11 cellular contexts compared by ENCODE assay signal in the genomic region with DNA sequence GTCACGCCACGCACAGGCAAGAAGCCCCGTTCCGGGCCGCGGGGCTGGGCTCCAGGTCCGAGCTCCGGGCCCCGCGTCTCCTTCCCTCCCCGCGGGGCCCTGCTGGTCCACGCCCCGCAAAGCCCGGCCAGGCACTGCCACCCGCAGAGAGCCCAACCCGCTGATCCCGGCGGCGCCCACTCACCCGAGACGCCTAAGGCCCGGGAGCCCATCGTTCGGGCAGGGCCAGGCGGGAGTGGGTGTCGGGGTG. TPM values are rescaled to one million over a fixed set of nuclear protein-coding genes. Genes with fewer than 3 reads are reported as not detected.
DNase-seq lines count a peak whose midpoint lies in the region; ATAC-seq and TF ChIP-seq lines count a peak whose summit lies in the region.
"Had no signal": no experiment of that assay in that cellular context is flagged by ENCODE, and none has a peak within 500 bp of the region (broad histone marks: within the 10 kb centered on the region; RNA-seq: fewer than 3 reads in every experiment).

No MANE protein-coding gene starts in this region.

- peaks cover 14% of the 10 kb centered on the region for H3K4me1 Mint-ChIP-seq in activated CD4-positive, alpha-beta T cell treated with anti-CD3 and anti-CD28 coated beads for 36 hours
- peaks cover 7% of the 10 kb centered on the region for H3K4me1 Mint-ChIP-seq in chondrocyte (ENCODE audit: low read depth)
- H3K4me1 Mint-ChIP-seq in mesothelial cell of epicardium, result no peaks in the 10 kb centered on the region

- H3K9me3 ChIP-seq in testis, result no peaks in the 10 kb centered on the region

- WGBS in testis, 2 donors, result no CpG with 5 or more reads among the region's 27 CpGs

- H3K4me3 Mint-ChIP-seq in activated CD4-positive, alpha-beta T cell treated with anti-CD3 and anti-CD28 coated beads for 36 hours, result peak overlapping the region; percentile 36
- H3K4me3 Mint-ChIP-seq in chondrocyte (ENCODE audit: unreplicated experiment), result peak overlapping the region; percentile 72
- peak overlapping the region; percentile 47 for H3K4me3 Mint-ChIP-seq in mesothelial cell of epicardium

- CTCF ChIA-PET in activated CD4-positive, alpha-beta T cell treated with anti-CD3 and anti-CD28 coated beads for 36 hours (lab: Charles Lee), result interaction anchor here (0.6 kb wide), 1 partner anchor 75 kb away, joined by 3 read pairs; no protein-coding TSS in a partner anchor

- peak; percentile 12 for DNase-seq in activated CD4-positive, alpha-beta T cell treated with anti-CD3 and anti-CD28 coated beads for 36 hours
- DNase-seq in activated CD4-positive, alpha-beta T cell treated with anti-CD3 and anti-CD28 coated beads for 4 hours, result no peak
- DNase-seq in chondrocyte (ENCODE audit: low spot score) (no peak), mesothelial cell of epicardium (ENCODE audit: low spot score in 2 of 2, unreplicated experiment in 2 of 2) (no peak), testis (no peak), erythroblast (lab: John Stamatoyannopoulos, UW) (no peak), dermis blood vessel endothelial cell (no peak)
- DNase-seq: activated CD4-positive, alpha-beta T cell treated with anti-CD3 and anti-CD28 coated beads for 48 hours; MM.1S; stimulated activated CD4-positive, alpha-beta T cell treated with anti-CD3 and anti-CD28 coated beads, Interleukin-12 subunit alpha, Interleukin-12 subunit beta, amount 100 ng/mL, for 4 hours had no signal

- H3K36me3 ChIP-seq in testis (ENCODE audit: low read depth, missing control alignments), result no peaks in the 10 kb centered on the region

- TF ChIP-seq POLR2A in testis (IDR thresholded peaks at IDR 0.05) (no peak), erythroblast (IDR thresholded peaks at IDR 0.05; ENCODE audit: low read length) (no peak)

- no peaks in the 10 kb centered on the region for H3K9me3 Mint-ChIP-seq in activated CD4-positive, alpha-beta T cell treated with anti-CD3 and anti-CD28 coated beads for 36 hours (ENCODE audit: low read depth)
- H3K9me3 Mint-ChIP-seq in chondrocyte (ENCODE audit: low read depth), result peaks cover 8% of the 10 kb centered on the region
- peaks cover 12% of the 10 kb centered on the region for H3K9me3 Mint-ChIP-seq in mesothelial cell of epicardium

- peak overlapping the region; percentile 4 to 44 for H3K4me3 ChIP-seq in testis

- H3K27me3 Mint-ChIP-seq in activated CD4-positive, alpha-beta T cell treated with anti-CD3 and anti-CD28 coated beads for 36 hours, result no peaks in the 10 kb centered on the region
- no peaks in the 10 kb centered on the region for H3K27me3 Mint-ChIP-seq in chondrocyte (ENCODE audit: low read depth)
- H3K27me3 Mint-ChIP-seq in mesothelial cell of epicardium (ENCODE audit: low read depth), result peaks cover 75% of the 10 kb centered on the region

- H3K4me1 ChIP-seq in testis, result peaks cover 4% of the 10 kb centered on the region

- POLR2A ChIA-PET in activated CD4-positive, alpha-beta T cell treated with anti-CD3 and anti-CD28 coated beads for 36 hours (lab: Charles Lee), result no interaction called here

- H3K36me3 Mint-ChIP-seq in activated CD4-positive, alpha-beta T cell treated with anti-CD3 and anti-CD28 coated beads for 36 hours (ENCODE audit: low read depth), result no peaks in the 10 kb centered on the region
- H3K36me3 Mint-ChIP-seq in chondrocyte (ENCODE audit: low read depth) (no peaks in the 10 kb centered on the region), mesothelial cell of epicardium (no peaks in the 10 kb centered on the region)

- H3K27me3 ChIP-seq in testis, result no peaks in the 10 kb centered on the region

- H3K27ac ChIP-seq in testis, result no peak overlapping the region

- no peak overlapping the region for H3K27ac Mint-ChIP-seq in activated CD4-positive, alpha-beta T cell treated with anti-CD3 and anti-CD28 coated beads for 36 hours
- H3K27ac Mint-ChIP-seq in chondrocyte (ENCODE audit: unreplicated experiment) (no peak overlapping the region), mesothelial cell of epicardium (no peak overlapping the region)

- ATAC-seq in activated CD4-positive, alpha-beta T cell treated with anti-CD3 and anti-CD28 coated beads for 36 hours, result peak; percentile 48
- no peak for ATAC-seq in HG02678 (IDR thresholded peaks at IDR 0.05; ENCODE audit: unreplicated experiment)

- TF ChIP-seq CTCF in chondrocyte (IDR thresholded peaks at IDR 0.05) (no peak), mesothelial cell of epicardium (IDR thresholded peaks at IDR 0.05; ENCODE audit: unreplicated experiment) (no peak), testis (IDR thresholded peaks at IDR 0.05) (no peak)

- intact Hi-C loops in activated CD4-positive, alpha-beta T cell treated with anti-CD3 and anti-CD28 coated beads for 36 hours (cut with DNase I, micrococcal nuclease), result no loop called here
- intact Hi-C loops in testis (cut with DNase I; ENCODE audit: low total_unique reads), result no loop called here

RNA-seq across cellular contexts. Expression of a gene that starts 0.9 kb away (rescaled TPM):
- 1 to 10 TPM; 2.4 to 4.3 TPM for total RNA-seq in activated CD4-positive, alpha-beta T cell treated with anti-CD3 and anti-CD28 coated beads for 36 hours
- total RNA-seq in chondrocyte (24.8 to 27.2 TPM (median 25.4 TPM) in 3 replicates), mesothelial cell of epicardium (6.8 to 8.8 TPM (median 7.6 TPM) in 3 replicates), testis (10 to 100 TPM; 13.5 to 17.2 TPM), dermis blood vessel endothelial cell (0.23 and 0.68 TPM in 2 replicates)
- polyA plus RNA-seq in testis (ENCODE audit: insufficient read depth, low read depth, low replicate concordance), result 11.2 TPM

RNA-seq across cellular contexts. Expression of a gene that starts 35.0 kb away (rescaled TPM):
- 100 to 1,000 TPM; 124 to 146 TPM for total RNA-seq in activated CD4-positive, alpha-beta T cell treated with anti-CD3 and anti-CD28 coated beads for 36 hours
- total RNA-seq in chondrocyte (245 to 356 TPM (median 257 TPM) in 3 replicates), mesothelial cell of epicardium (213 to 228 TPM (median 214 TPM) in 3 replicates), testis (100 to 1,000 TPM; 246 to 294 TPM), dermis blood vessel endothelial cell (75.9 and 143 TPM in 2 replicates)
- 275 TPM for polyA plus RNA-seq in testis (ENCODE audit: insufficient read depth, low read depth, low replicate concordance)

RNA-seq across cellular contexts. Expression of a gene that starts 35.3 kb away (rescaled TPM):
- total RNA-seq in activated CD4-positive, alpha-beta T cell treated with anti-CD3 and anti-CD28 coated beads for 36 hours, result 10 to 100 TPM; 48.8 to 62.4 TPM
- 42.8 to 49.6 TPM (median 46.9 TPM) in 3 replicates for total RNA-seq in chondrocyte
- total RNA-seq in mesothelial cell of epicardium, result 49.6 to 55.0 TPM (median 53.5 TPM) in 3 replicates
- 10 to 100 TPM; 74.9 to 83.1 TPM for total RNA-seq in testis
- polyA plus RNA-seq in testis (ENCODE audit: insufficient read depth, low read depth, low replicate concordance), result 52.4 TPM
- 35.1 and 63.9 TPM in 2 replicates for total RNA-seq in dermis blood vessel endothelial cell

RNA-seq across cellular contexts. Expression of a gene that starts 48.6 kb away (rescaled TPM):
- not detected for total RNA-seq in activated CD4-positive, alpha-beta T cell treated with anti-CD3 and anti-CD28 coated beads for 36 hours
- total RNA-seq in chondrocyte (0.18 to 0.50 TPM in 2 of 3 replicates, not detected in the other), mesothelial cell of epicardium (0.14 to 0.16 TPM in 2 of 3 replicates, not detected in the other), testis (1 to 10 TPM in 1 of 2 donors, under 1 TPM in 1; 0.62 to 2.2 TPM), dermis blood vessel endothelial cell (under 0.01 and 0.05 TPM in 2 replicates)
- polyA plus RNA-seq in testis (ENCODE audit: insufficient read depth, low read depth, low replicate concordance), result 1.3 TPM

RNA-seq across cellular contexts. Expression of a gene that starts 56.5 kb away (rescaled TPM):
- under 1 TPM; 0.47 to 0.57 TPM for total RNA-seq in activated CD4-positive, alpha-beta T cell treated with anti-CD3 and anti-CD28 coated beads for 36 hours
- total RNA-seq in chondrocyte (2.2 to 2.9 TPM (median 2.5 TPM) in 3 replicates), mesothelial cell of epicardium (1.4 to 2.1 TPM (median 2.1 TPM) in 3 replicates), testis (1 to 10 TPM; 1.7 to 4.5 TPM), dermis blood vessel endothelial cell (1.1 and 2.4 TPM in 2 replicates)
- polyA plus RNA-seq in testis (ENCODE audit: insufficient read depth, low read depth, low replicate concordance), result 2.5 TPM
